ENCODE assay signal across 8 cellular contexts in genomic region chr2:121804340-121804739, GRCh38. TPM values are rescaled to one million over a fixed set of nuclear protein-coding genes. Genes with fewer than 3 reads are reported as not detected.
A peak's percentile ranks its signal among the peaks of the same experiment; 100 is the strongest.
DNase-seq lines count a peak whose midpoint lies in the region; ATAC-seq and TF ChIP-seq lines count a peak whose summit lies in the region.

No MANE protein-coding gene starts in this region.

- H2AFZ ChIP-seq in OCI-LY7 (ENCODE audit: low read length): peak overlapping the region; percentile 79
- H2AFZ ChIP-seq in neuronal stem cell (ENCODE audit: low read length): peak overlapping the region; percentile 16
- no peak overlapping the region for H2AFZ ChIP-seq in PC-9

- H2BK120ac ChIP-seq in neuronal stem cell (ENCODE audit: low read depth, low read length): no peak overlapping the region

- H3K9me3 ChIP-seq in OCI-LY7 (ENCODE audit: low read length) (peaks cover 13% of the 10 kb centered on the region), neuronal stem cell (replicated peaks in 1 of 2; ENCODE audit: control insufficient read depth in 2 of 2, insufficient read depth in 1 of 2, low read depth in 1 of 2, low read length in 2 of 2) (peaks cover 0 to 3% of the 10 kb centered on the region in 2 donors), PC-9 (ENCODE audit: insufficient read depth, low read depth) (peaks cover 4% of the 10 kb centered on the region; the same call in 1 of the 2 replicates)

- H3K79me2 ChIP-seq in OCI-LY7 (ENCODE audit: insufficient read depth, low read depth, low read length): no peaks in the 10 kb centered on the region
- no peaks in the 10 kb centered on the region for H3K79me2 ChIP-seq in PC-9 (ENCODE audit: low read depth)

- H3K79me1 ChIP-seq in neuronal stem cell (ENCODE audit: low read depth, low read length): no peaks in the 10 kb centered on the region

- ATAC-seq in GM21515 (IDR thresholded peaks at IDR 0.05; ENCODE audit: unreplicated experiment) (peak; percentile 77), HG02571 (IDR thresholded peaks at IDR 0.05; ENCODE audit: unreplicated experiment) (no peak)

- no peak for TF ChIP-seq CTCF in OCI-LY7 (conservative IDR thresholded peaks at IDR 0.05; ENCODE audit: low read length)
- no peak for TF ChIP-seq CTCF in PC-9 (conservative IDR thresholded peaks at IDR 0.05)

- no peak overlapping the region for H4K8ac ChIP-seq in neuronal stem cell (ENCODE audit: low read depth, low read length)

- peak; percentile 85 for DNase-seq in DMS 273 (lab: John Stamatoyannopoulos, UW; ENCODE audit: unreplicated experiment)
- peak; percentile 76 for DNase-seq in KG1 (lab: John Stamatoyannopoulos, UW)
- peak; percentile 89 for DNase-seq in OCI-LY7 (ENCODE audit: low spot score)
- no peak for DNase-seq in neuronal stem cell (ENCODE audit: low spot score)
- no peak for DNase-seq in PC-9
- no peak for DNase-seq in cerebellar nuclear complex (lab: John Stamatoyannopoulos, UW)

- BruUV-seq in OCI-LY7 (replicated peaks; lab: Mats Ljungman, UMichigan) (no TSS peak), PC-9 (replicated peaks; lab: Mats Ljungman, UMichigan) (no TSS peak)

- no peaks in the 10 kb centered on the region for H3F3A ChIP-seq in PC-9 (ENCODE audit: insufficient read depth, low read depth)

- H3K9ac ChIP-seq in neuronal stem cell (ENCODE audit: low read depth, low read length, poor library complexity): no peak overlapping the region

- peak overlapping the region; percentile 45 for H3K4me3 ChIP-seq in OCI-LY7 (ENCODE audit: low read depth, low read length, poor library complexity, severe bottlenecking)
- no peak overlapping the region for H3K4me3 ChIP-seq in neuronal stem cell (ENCODE audit: low read length in 2 of 2)
- H3K4me3 ChIP-seq in PC-9: no peak overlapping the region

- no peak overlapping the region for H3K18ac ChIP-seq in neuronal stem cell (ENCODE audit: low read length)

- no peak overlapping the region for H2BK15ac ChIP-seq in neuronal stem cell (ENCODE audit: low read length)

- POLR2A ChIA-PET in OCI-LY7 (lab: Charles Lee) (interaction anchor here (0.5 to 4.8 kb wide), 11 partner anchors 10 to 198 kb away, joined by 3 to 46 read pairs (median 5); partner anchors contain the start of gene NIFK), PC-9 (lab: Charles Lee; ENCODE audit: unreplicated experiment) (no interaction called here)

- H3K27me3 ChIP-seq in neuronal stem cell (ENCODE audit: control insufficient read depth in 3 of 3, insufficient read depth in 3 of 3, low read depth in 1 of 3, low read length in 3 of 3) (peaks cover 0 to under 1% (median 0%) of the 10 kb centered on the region in 3 experiments), PC-9 (ENCODE audit: insufficient read depth, low read depth) (peaks cover 94% of the 10 kb centered on the region)

- H3K9me2 ChIP-seq in OCI-LY7 (ENCODE audit: insufficient read depth, low read length): no peaks in the 10 kb centered on the region
- H3K9me2 ChIP-seq in PC-9 (ENCODE audit: insufficient read depth): no peaks in the 10 kb centered on the region; the same call in 1 of the 2 replicates

- no peak overlapping the region for H4K91ac ChIP-seq in neuronal stem cell (ENCODE audit: low read depth, low read length, poor library complexity)

- peaks cover 35% of the 10 kb centered on the region for H3K4me1 ChIP-seq in OCI-LY7 (ENCODE audit: insufficient read depth, low read length, poor library complexity, severe bottlenecking)
- peaks cover 0 to 5% of the 10 kb centered on the region in 2 donors for H3K4me1 ChIP-seq in neuronal stem cell (ENCODE audit: control insufficient read depth in 2 of 2, insufficient read depth in 1 of 2, low read depth in 1 of 2, low read length in 2 of 2)
- no peaks in the 10 kb centered on the region for H3K4me1 ChIP-seq in PC-9 (replicated peaks; ENCODE audit: insufficient read depth)

- no peak overlapping the region for H2AK5ac ChIP-seq in neuronal stem cell (ENCODE audit: low read depth, low read length)

- H4K20me1 ChIP-seq in OCI-LY7 (ENCODE audit: insufficient read depth, low read length) (no peaks in the 10 kb centered on the region), PC-9 (ENCODE audit: insufficient read depth) (no peaks in the 10 kb centered on the region)

- H3K27ac ChIP-seq in OCI-LY7 (ENCODE audit: low read depth, low read length, poor library complexity, severe bottlenecking) (peak overlapping the region; percentile 78), neuronal stem cell (replicated peaks; ENCODE audit: low read length) (no peak overlapping the region), PC-9 (no peak overlapping the region)

- CTCF ChIA-PET in OCI-LY7 (lab: Charles Lee; ENCODE audit: unreplicated experiment): interaction anchor here (0.5 to 1.1 kb wide), 2 partner anchors 67 to 160 kb away, joined by 3 to 4 read pairs; no protein-coding TSS in a partner anchor
- CTCF ChIA-PET in PC-9 (lab: Charles Lee): no interaction called here

- no peak overlapping the region for H2BK5ac ChIP-seq in neuronal stem cell (ENCODE audit: low read length)

- H3K4me2 ChIP-seq in OCI-LY7 (ENCODE audit: low read length) (peak overlapping the region; percentile 79), neuronal stem cell (ENCODE audit: insufficient read depth, low read length, poor library complexity, severe bottlenecking) (no peak overlapping the region), PC-9 (no peak overlapping the region)

- H3K23ac ChIP-seq in neuronal stem cell (ENCODE audit: low read depth, low read length, poor library complexity): no peak overlapping the region

- no peak overlapping the region for H3K14ac ChIP-seq in neuronal stem cell (ENCODE audit: low read length)

- H3K36me3 ChIP-seq in OCI-LY7 (ENCODE audit: insufficient read depth, low read length) (no peaks in the 10 kb centered on the region; the same call in 1 of the 2 replicates), neuronal stem cell (replicated peaks in 1 of 2; ENCODE audit: control insufficient read depth in 2 of 2, insufficient read depth in 2 of 2, low read length in 2 of 2) (no peaks in the 10 kb centered on the region), PC-9 (ENCODE audit: low read depth) (no peaks in the 10 kb centered on the region)

- H2BK12ac ChIP-seq in neuronal stem cell (ENCODE audit: low read length): no peak overlapping the region

- H3K4ac ChIP-seq in neuronal stem cell (ENCODE audit: low read length): no peak overlapping the region

- WGBS in neuronal stem cell (ENCODE audit: extremely low coverage in 2 of 2, insufficient read length in 2 of 2, insufficient replicate concordance in 1 of 2), 2 donors: no CpG with 5 or more reads among the region's 5 CpGs

- intact Hi-C loops in OCI-LY7 (cut with micrococcal nuclease; ENCODE audit: unreplicated experiment): loop anchor here (1.0 to 2.0 kb wide), 5 partner anchors 14 to 274 kb away; partner anchors contain the start of genes NIFK, RNU4ATAC and TSN
- intact Hi-C loops in PC-9 (cut with micrococcal nuclease; ENCODE audit: unreplicated experiment): no loop called here

RNA-seq across cellular contexts. Expression of gene TSN, which starts 48.9 kb away (rescaled TPM):
- total RNA-seq in OCI-LY7 (2014; rRNA removed; shearing (Covaris generic)): 59.2 and 64.4 TPM in 2 replicates
- 98.7 and 102 TPM in 2 replicates for total RNA-seq in OCI-LY7 (2022)
- polyA plus RNA-seq in neuronal stem cell (2013, experiment 1 of 2): 32.2 TPM
- polyA plus RNA-seq in neuronal stem cell (2013, experiment 2 of 2): 30.0 TPM
- 69.8 and 70.4 TPM in 2 replicates for total RNA-seq in PC-9 (2021)

Comparison
In these comparisons a context has a peak if more than half of its experiments do, and no peak if none do; other contexts are left out.
1. DNase-seq: peak in DMS 273 (single experiment), KG1 (single experiment) and OCI-LY7 (single experiment); none in neuronal stem cell (single experiment), PC-9 (0 of 2) and cerebellar nuclear complex (0 of 2).